1 cellular context compared by ENCODE assay signal in genomic region chr20:34706912-34707784, GRCh38.
A peak's percentile ranks its signal among the peaks of the same experiment; 100 is the strongest.
TF ChIP-seq lines count a peak whose summit lies in the region.

No MANE protein-coding gene starts in this region.

TF ChIP-seq in HepG2, 621 proteins besides CTCF, POLR2A, EP300 and RAD21 (continued from another document and continues in another):
- peak; percentile 68 for TF ChIP-seq FOXP4 (CRISPR knock-in tag; IDR thresholded peaks at IDR 0.05)
- no peak for TF ChIP-seq ZSCAN30 (CRISPR knock-in tag; IDR thresholded peaks at IDR 0.05)
- TF ChIP-seq ZKSCAN8 (CRISPR knock-in tag; IDR thresholded peaks at IDR 0.05; ENCODE audit: borderline replicate concordance), result peak; percentile 89
- 0 out of 2 replicates have a peak, but pooled peaks have one; percentile 0 for TF ChIP-seq SMYD3 (CRISPR knock-in tag; IDR thresholded peaks at IDR 0.05)
- TF ChIP-seq ZNF441 (CRISPR knock-in tag; IDR thresholded peaks at IDR 0.05; ENCODE audit: borderline replicate concordance), result peak; percentile 72
- TF ChIP-seq FOXK1 (CRISPR knock-in tag; IDR thresholded peaks at IDR 0.05; ENCODE audit: borderline replicate concordance, low read depth), result peak; percentile 74; the same call in 1 of the 2 replicates
- 0 out of 2 replicates have a peak, but pooled peaks have one; percentile 10 for TF ChIP-seq KAT7 (CRISPR knock-in tag; IDR thresholded peaks at IDR 0.05; ENCODE audit: borderline replicate concordance)
- peak; percentile 20; the same call in 1 of the 2 replicates for TF ChIP-seq GZF1 (CRISPR knock-in tag; IDR thresholded peaks at IDR 0.05)
- peak; percentile 50; the same call in 1 of the 2 replicates for TF ChIP-seq SIN3A (IDR thresholded peaks at IDR 0.05; ENCODE audit: borderline replicate concordance, low read depth, low read length)
- no peak for TF ChIP-seq PRMT3 (CRISPR knock-in tag; IDR thresholded peaks at IDR 0.05; ENCODE audit: borderline replicate concordance, low read depth)
- TF ChIP-seq CAMTA2 (CRISPR knock-in tag; IDR thresholded peaks at IDR 0.05; ENCODE audit: borderline replicate concordance), result no peak
- TF ChIP-seq ISL2 (CRISPR knock-in tag; IDR thresholded peaks at IDR 0.05), result peak; percentile 32
- TF ChIP-seq ZNF17 (CRISPR knock-in tag; IDR thresholded peaks at IDR 0.05), result no peak
- TF ChIP-seq ZNF503 (CRISPR knock-in tag; IDR thresholded peaks at IDR 0.05), result peak; percentile 57; the same call in 1 of the 2 replicates
- TF ChIP-seq NFKB2 (CRISPR knock-in tag; IDR thresholded peaks at IDR 0.05; ENCODE audit: borderline replicate concordance), result 0 out of 2 replicates have a peak, but pooled peaks have one; percentile 61
- no peak for TF ChIP-seq GPN1 (CRISPR knock-in tag; IDR thresholded peaks at IDR 0.05; ENCODE audit: borderline replicate concordance)
- TF ChIP-seq ZNF644 (CRISPR knock-in tag; IDR thresholded peaks at IDR 0.05; ENCODE audit: low read depth), result peak; percentile 80; the same call in 1 of the 2 replicates
- no peak for TF ChIP-seq ZBTB7A (CRISPR knock-in tag; IDR thresholded peaks at IDR 0.05)
- no peak for TF ChIP-seq JUND (CRISPR knock-in tag; IDR thresholded peaks at IDR 0.05)
- TF ChIP-seq ZNF501 (CRISPR knock-in tag; IDR thresholded peaks at IDR 0.05), result peak; percentile 76; the same call in 1 of the 2 replicates
- TF ChIP-seq ZNF335 (CRISPR knock-in tag; IDR thresholded peaks at IDR 0.05), result no peak; the same call in 1 of the 2 replicates
- no peak for TF ChIP-seq ZNF543 (CRISPR knock-in tag; IDR thresholded peaks at IDR 0.05)
- TF ChIP-seq HOXA7 (CRISPR knock-in tag; IDR thresholded peaks at IDR 0.05), result no peak
- no peak for TF ChIP-seq SMAD9 (CRISPR knock-in tag; IDR thresholded peaks at IDR 0.05)
- TF ChIP-seq FOXA3 (CRISPR knock-in tag; IDR thresholded peaks at IDR 0.05), result peak; percentile 87
- TF ChIP-seq CSRNP2 (CRISPR knock-in tag; conservative IDR thresholded peaks at IDR 0.05; ENCODE audit: low read depth), result no peak
- TF ChIP-seq HCFC1 (IDR thresholded peaks at IDR 0.05; ENCODE audit: low read depth, low read length), result no peak
- TF ChIP-seq MYC (CRISPR knock-in tag; IDR thresholded peaks at IDR 0.05; ENCODE audit: borderline replicate concordance), result peak; percentile 80
- TF ChIP-seq MEIS1 (CRISPR knock-in tag; IDR thresholded peaks at IDR 0.05; ENCODE audit: borderline replicate concordance), result peak; percentile 73
- TF ChIP-seq RCOR2 (CRISPR knock-in tag; IDR thresholded peaks at IDR 0.05), result 0 out of 2 replicates have a peak, but pooled peaks have one; percentile 63
- no peak for TF ChIP-seq SYNCRIP (IDR thresholded peaks at IDR 0.05; ENCODE audit: insufficient read depth, low read depth, low read length)
- TF ChIP-seq ZMYM3 (CRISPR knock-in tag; IDR thresholded peaks at IDR 0.05), result peak; percentile 27; the same call in 1 of the 2 replicates
- TF ChIP-seq TSC22D2 (CRISPR knock-in tag; IDR thresholded peaks at IDR 0.05; ENCODE audit: borderline replicate concordance), result 0 out of 2 replicates have a peak, but pooled peaks have one; percentile 32
- TF ChIP-seq ONECUT2 (CRISPR knock-in tag; IDR thresholded peaks at IDR 0.05), result no peak; the same call in 1 of the 2 replicates
- TF ChIP-seq POLR2AphosphoS2 (IDR thresholded peaks at IDR 0.05; ENCODE audit: low read depth, low read length), result peak; percentile 57
- 0 out of 2 replicates have a peak, but pooled peaks have one; percentile 35 for TF ChIP-seq MXD4 (CRISPR knock-in tag; IDR thresholded peaks at IDR 0.05)
- peak; percentile 8; the same call in 1 of the 2 replicates for TF ChIP-seq PPARG (CRISPR knock-in tag; conservative IDR thresholded peaks at IDR 0.05)
- no peak for TF ChIP-seq ZNF326 (CRISPR knock-in tag; IDR thresholded peaks at IDR 0.05; ENCODE audit: borderline replicate concordance)
- peak; percentile 94 for TF ChIP-seq GATAD2A (CRISPR knock-in tag; IDR thresholded peaks at IDR 0.05)
- no peak for TF ChIP-seq SUZ12 (IDR thresholded peaks at IDR 0.05; ENCODE audit: low read depth, low read length)
- no peak for TF ChIP-seq HHEX (CRISPR knock-in tag; IDR thresholded peaks at IDR 0.05)
- TF ChIP-seq IKZF5 (CRISPR knock-in tag; IDR thresholded peaks at IDR 0.05), result peak; percentile 51
- TF ChIP-seq, protein P1, sequence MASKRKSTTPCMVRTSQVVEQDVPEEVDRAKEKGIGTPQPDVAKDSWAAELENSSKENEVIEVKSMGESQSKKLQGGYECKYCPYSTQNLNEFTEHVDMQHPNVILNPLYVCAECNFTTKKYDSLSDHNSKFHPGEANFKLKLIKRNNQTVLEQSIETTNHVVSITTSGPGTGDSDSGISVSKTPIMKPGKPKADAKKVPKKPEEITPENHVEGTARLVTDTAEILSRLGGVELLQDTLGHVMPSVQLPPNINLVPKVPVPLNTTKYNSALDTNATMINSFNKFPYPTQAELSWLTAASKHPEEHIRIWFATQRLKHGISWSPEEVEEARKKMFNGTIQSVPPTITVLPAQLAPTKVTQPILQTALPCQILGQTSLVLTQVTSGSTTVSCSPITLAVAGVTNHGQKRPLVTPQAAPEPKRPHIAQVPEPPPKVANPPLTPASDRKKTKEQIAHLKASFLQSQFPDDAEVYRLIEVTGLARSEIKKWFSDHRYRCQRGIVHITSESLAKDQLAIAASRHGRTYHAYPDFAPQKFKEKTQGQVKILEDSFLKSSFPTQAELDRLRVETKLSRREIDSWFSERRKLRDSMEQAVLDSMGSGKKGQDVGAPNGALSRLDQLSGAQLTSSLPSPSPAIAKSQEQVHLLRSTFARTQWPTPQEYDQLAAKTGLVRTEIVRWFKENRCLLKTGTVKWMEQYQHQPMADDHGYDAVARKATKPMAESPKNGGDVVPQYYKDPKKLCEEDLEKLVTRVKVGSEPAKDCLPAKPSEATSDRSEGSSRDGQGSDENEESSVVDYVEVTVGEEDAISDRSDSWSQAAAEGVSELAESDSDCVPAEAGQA (IDR thresholded peaks at IDR 0.05; ENCODE audit: low read depth), result 0 out of 2 replicates have a peak, but pooled peaks have one; percentile 17
- TF ChIP-seq, protein P1 (CRISPR knock-in tag; IDR thresholded peaks at IDR 0.05; ENCODE audit: borderline replicate concordance), result no peak
- TF ChIP-seq ISX (CRISPR knock-in tag; conservative IDR thresholded peaks at IDR 0.05), result no peak
- 0 out of 2 replicates have a peak, but pooled peaks have one; percentile 63 for TF ChIP-seq TRAFD1 (CRISPR knock-in tag; IDR thresholded peaks at IDR 0.05; ENCODE audit: borderline replicate concordance)
- peak; percentile 26; the same call in 1 of the 2 replicates for TF ChIP-seq SIX1 (CRISPR knock-in tag; IDR thresholded peaks at IDR 0.05; ENCODE audit: borderline replicate concordance)
- no peak for TF ChIP-seq DR1 (CRISPR knock-in tag; IDR thresholded peaks at IDR 0.05)
- peak; percentile 99 for TF ChIP-seq HNF4A (CRISPR knock-in tag; IDR thresholded peaks at IDR 0.05)
- no peak for TF ChIP-seq RNF2 (conservative IDR thresholded peaks at IDR 0.05; ENCODE audit: low read depth)
- TF ChIP-seq ZNF678 (CRISPR knock-in tag; IDR thresholded peaks at IDR 0.05), result no peak
- TF ChIP-seq NAIF1 (CRISPR knock-in tag; IDR thresholded peaks at IDR 0.05; ENCODE audit: borderline replicate concordance), result no peak
- TF ChIP-seq ZBTB37 (CRISPR knock-in tag; IDR thresholded peaks at IDR 0.05), result no peak; the same call in 1 of the 2 replicates
- TF ChIP-seq NONO (IDR thresholded peaks at IDR 0.05), result no peak
- TF ChIP-seq NONO (CRISPR knock-in tag; conservative IDR thresholded peaks at IDR 0.05), result peak; percentile 57
